Comparison of ENCODE assay signal across 11 cellular contexts in genomic region chr12:43883311-43883710, GRCh38. TPM values are rescaled to one million over a fixed set of nuclear protein-coding genes. Genes with fewer than 3 reads are reported as not detected.
A peak's percentile ranks its signal among the peaks of the same experiment; 100 is the strongest.
DNase-seq lines count a peak whose midpoint lies in the region; ATAC-seq and TF ChIP-seq lines count a peak whose summit lies in the region.
"Had no signal": no experiment of that assay in that cellular context is flagged by ENCODE, and none has a peak within 500 bp of the region (broad histone marks: within the 10 kb centered on the region; RNA-seq: fewer than 3 reads in every experiment).

No MANE protein-coding gene starts in this region.

- H3K79me2 ChIP-seq in osteoblast (ENCODE audit: insufficient read depth, low read length): no peaks in the 10 kb centered on the region
- no peaks in the 10 kb centered on the region for H3K79me2 ChIP-seq in PC-3 (ENCODE audit: low read length)

- CTCF ChIA-PET in PC-3 (lab: Charles Lee): interaction anchor here (0.6 to 2.0 kb wide), 2 partner anchors 105 to 107 kb away, joined by 6 to 21 read pairs; no protein-coding TSS in a partner anchor

- H3K4me2 ChIP-seq in osteoblast (ENCODE audit: insufficient read depth, low read length) (peak overlapping the region; percentile 10), PC-3 (ENCODE audit: low read length) (no peak overlapping the region)
- H3K4me2 ChIP-seq: BLaER1 treated with 17β-estradiol and CSF1 and Interleukin-3, amounts not matched to agents 10 nM and 100 nM had no signal

- H3K9me2 ChIP-seq in PC-3 (replicated peaks; ENCODE audit: low read length): no peaks in the 10 kb centered on the region

- H3K4me3 ChIP-seq in AG09309 (ENCODE audit: control insufficient read depth, low read depth, low read length): no peak overlapping the region
- no peak overlapping the region for H3K4me3 ChIP-seq in fibroblast of the aortic adventitia (ENCODE audit: low read depth, low read length)
- H3K4me3 ChIP-seq in osteoblast (ENCODE audit: insufficient read depth, low read length): no peak overlapping the region
- H3K4me3 ChIP-seq in H7 (ENCODE audit: insufficient read depth, low read depth, low read length): no peak overlapping the region
- no peak overlapping the region for H3K4me3 ChIP-seq in PC-3 (ENCODE audit: low read length)
- H3K4me3 ChIP-seq: BLaER1 treated with 17β-estradiol and CSF1 and Interleukin-3, amounts not matched to agents 10 nM and 100 nM; GM23248; HAP-1 had no signal

- DNase-seq in AG09309 (ENCODE audit: low read depth) (peak; percentile 46), fibroblast of the aortic adventitia (ENCODE audit: low read depth) (peak; percentile 68), osteoblast (ENCODE audit: insufficient read length, low spot score, missing footprints) (no peak), H7 (no peak), cardiac septum (ENCODE audit: low spot score) (no peak), PC-3 (no peak)

- POLR2A ChIA-PET in PC-3 (lab: Charles Lee; ENCODE audit: unreplicated experiment): no interaction called here

- no peak; the same call in 2 of the 3 replicates for ATAC-seq in SK-N-SH treated with all-trans-retinoic acid at 6 μM for 48 hours
- no peak for ATAC-seq in GM19035 (IDR thresholded peaks at IDR 0.05; ENCODE audit: unreplicated experiment)
- no peak for ATAC-seq in PC-3

- BruUV-seq in PC-3 (replicated peaks; lab: Mats Ljungman, UMichigan): no TSS peak

- H3K9me3 ChIP-seq in osteoblast (ENCODE audit: low read depth, low read length) (no peaks in the 10 kb centered on the region), PC-3 (ENCODE audit: low read length) (no peaks in the 10 kb centered on the region)
- H3K9me3 ChIP-seq: BLaER1 treated with 17β-estradiol and CSF1 and Interleukin-3, amounts not matched to agents 10 nM and 100 nM; HAP-1 had no signal

- H3F3A ChIP-seq in PC-3 (ENCODE audit: low read length, unreplicated experiment): no peaks in the 10 kb centered on the region

- no peaks in the 10 kb centered on the region for H3K27me3 ChIP-seq in osteoblast (ENCODE audit: insufficient read depth, low read length)
- H3K27me3 ChIP-seq in H7 (ENCODE audit: control insufficient read depth, insufficient read depth, low read length): no peaks in the 10 kb centered on the region
- H3K27me3 ChIP-seq in PC-3 (ENCODE audit: low read length): no peaks in the 10 kb centered on the region
- H3K27me3 ChIP-seq: BLaER1 treated with 17β-estradiol and CSF1 and Interleukin-3, amounts not matched to agents 10 nM and 100 nM had no signal

- intact Hi-C loops in cardiac septum (cut with DNase I) (loop anchor here (10.0 kb wide), 1 partner anchor 109 kb away; no protein-coding TSS in a partner anchor), PC-3 (cut with micrococcal nuclease) (loop anchor here (5.0 kb wide), 4 partner anchors 46 to 381 kb away; partner anchors contain the start of genes IRAK4, PUS7L and TMEM117)

- H3K36me3 ChIP-seq in osteoblast (ENCODE audit: insufficient read depth, low read length) (no peaks in the 10 kb centered on the region), H7 (replicated peaks; ENCODE audit: control insufficient read depth, insufficient read depth, low read length) (no peaks in the 10 kb centered on the region), PC-3 (ENCODE audit: low read depth, low read length) (no peaks in the 10 kb centered on the region)
- H3K36me3 ChIP-seq: BLaER1 treated with 17β-estradiol and CSF1 and Interleukin-3, amounts not matched to agents 10 nM and 100 nM; HAP-1 had no signal

- no peaks in the 10 kb centered on the region for H4K20me1 ChIP-seq in osteoblast (ENCODE audit: insufficient read depth, low read length)
- H4K20me1 ChIP-seq in PC-3 (ENCODE audit: low read length): no peaks in the 10 kb centered on the region
- H4K20me1 ChIP-seq: BLaER1 treated with 17β-estradiol and CSF1 and Interleukin-3, amounts not matched to agents 10 nM and 100 nM had no signal

- H3K9ac ChIP-seq in PC-3 (ENCODE audit: low read length): no peak overlapping the region
- H3K9ac ChIP-seq: BLaER1 treated with 17β-estradiol and CSF1 and Interleukin-3, amounts not matched to agents 10 nM and 100 nM; GM23248 had no signal

- H3K4me1 ChIP-seq in osteoblast (ENCODE audit: insufficient read depth, low read length): peaks cover 12% of the 10 kb centered on the region
- no peaks in the 10 kb centered on the region for H3K4me1 ChIP-seq in PC-3 (ENCODE audit: insufficient read depth, low read length)
- H3K4me1 ChIP-seq: HAP-1 had no signal

- no peak for TF ChIP-seq CTCF in AG09309 (IDR thresholded peaks at IDR 0.05; ENCODE audit: control insufficient read depth, insufficient read depth, low read depth, low read length, missing control alignments)
- no peak for TF ChIP-seq CTCF in fibroblast of the aortic adventitia (IDR thresholded peaks at IDR 0.05; ENCODE audit: insufficient read depth, low read length)
- no peak for TF ChIP-seq CTCF in osteoblast (IDR thresholded peaks at IDR 0.05; ENCODE audit: extremely low read depth, low read depth, low read length)
- no peak for TF ChIP-seq CTCF in PC-3 (conservative IDR thresholded peaks at IDR 0.05; ENCODE audit: low read depth, low read length)

- no peak overlapping the region for H2AFZ ChIP-seq in osteoblast (ENCODE audit: low read length)
- H2AFZ ChIP-seq in PC-3 (ENCODE audit: low read length): no peak overlapping the region
- H2AFZ ChIP-seq: GM23248 had no signal

- H3K27ac ChIP-seq in osteoblast (ENCODE audit: low read depth, low read length) (peak overlapping the region; percentile 47), PC-3 (ENCODE audit: low read length) (no peak overlapping the region)
- H3K27ac ChIP-seq: BLaER1 treated with 17β-estradiol and CSF1 and Interleukin-3, amounts not matched to agents 10 nM and 100 nM; GM23248 had no signal

TF ChIP-seq in SK-N-SH treated with all-trans-retinoic acid at 6 μM for 48 hours, 23 proteins besides CTCF, POLR2A, EP300 and RAD21 (continues in another document):
- TF ChIP-seq PATZ1 (CRISPR knock-in tag; IDR thresholded peaks at IDR 0.05; ENCODE audit: borderline replicate concordance) (peak; percentile 82), RARB (CRISPR knock-in tag; IDR thresholded peaks at IDR 0.05) (no peak), ARNTL (CRISPR knock-in tag; IDR thresholded peaks at IDR 0.05; ENCODE audit: borderline replicate concordance, low read depth) (no peak), CSDC2 (CRISPR knock-in tag; IDR thresholded peaks at IDR 0.05) (no peak), ZFP30 (CRISPR knock-in tag; IDR thresholded peaks at IDR 0.05) (no peak), SNAI2 (CRISPR knock-in tag; IDR thresholded peaks at IDR 0.05) (peak; percentile 88), ZNF8 (CRISPR knock-in tag; IDR thresholded peaks at IDR 0.05) (peak; percentile 24; the same call in 1 of the 2 replicates)
- TF ChIP-seq, protein P1, sequence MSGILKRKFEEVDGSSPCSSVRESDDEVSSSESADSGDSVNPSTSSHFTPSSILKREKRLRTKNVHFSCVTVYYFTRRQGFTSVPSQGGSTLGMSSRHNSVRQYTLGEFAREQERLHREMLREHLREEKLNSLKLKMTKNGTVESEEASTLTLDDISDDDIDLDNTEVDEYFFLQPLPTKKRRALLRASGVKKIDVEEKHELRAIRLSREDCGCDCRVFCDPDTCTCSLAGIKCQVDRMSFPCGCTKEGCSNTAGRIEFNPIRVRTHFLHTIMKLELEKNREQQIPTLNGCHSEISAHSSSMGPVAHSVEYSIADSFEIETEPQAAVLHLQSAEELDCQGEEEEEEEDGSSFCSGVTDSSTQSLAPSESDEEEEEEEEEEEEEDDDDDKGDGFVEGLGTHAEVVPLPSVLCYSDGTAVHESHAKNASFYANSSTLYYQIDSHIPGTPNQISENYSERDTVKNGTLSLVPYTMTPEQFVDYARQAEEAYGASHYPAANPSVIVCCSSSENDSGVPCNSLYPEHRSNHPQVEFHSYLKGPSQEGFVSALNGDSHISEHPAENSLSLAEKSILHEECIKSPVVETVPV (CRISPR knock-in tag; IDR thresholded peaks at IDR 0.05): peak; percentile 85
- TF ChIP-seq, protein P2, sequence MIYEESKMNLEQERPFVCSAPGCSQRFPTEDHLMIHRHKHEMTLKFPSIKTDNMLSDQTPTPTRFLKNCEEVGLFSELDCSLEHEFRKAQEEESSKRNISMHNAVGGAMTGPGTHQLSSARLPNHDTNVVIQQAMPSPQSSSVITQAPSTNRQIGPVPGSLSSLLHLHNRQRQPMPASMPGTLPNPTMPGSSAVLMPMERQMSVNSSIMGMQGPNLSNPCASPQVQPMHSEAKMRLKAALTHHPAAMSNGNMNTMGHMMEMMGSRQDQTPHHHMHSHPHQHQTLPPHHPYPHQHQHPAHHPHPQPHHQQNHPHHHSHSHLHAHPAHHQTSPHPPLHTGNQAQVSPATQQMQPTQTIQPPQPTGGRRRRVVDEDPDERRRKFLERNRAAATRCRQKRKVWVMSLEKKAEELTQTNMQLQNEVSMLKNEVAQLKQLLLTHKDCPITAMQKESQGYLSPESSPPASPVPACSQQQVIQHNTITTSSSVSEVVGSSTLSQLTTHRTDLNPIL (CRISPR knock-in tag; IDR thresholded peaks at IDR 0.05; ENCODE audit: low read depth): peak; percentile 95

RNA-seq across cellular contexts. Expression of gene TMEM117, which starts 47.4 kb away (rescaled TPM):
- total RNA-seq in fibroblast of the aortic adventitia (ENCODE audit: low replicate concordance): 9.9 and 13.0 TPM in 2 replicates
- total RNA-seq in osteoblast: 20.6 and 22.4 TPM in 2 replicates
- total RNA-seq in H7 (2014; rRNA removed; shearing (Covaris generic)): 0.52 and 0.90 TPM in 2 replicates
- total RNA-seq in cardiac septum: 7.5 TPM
- total RNA-seq in PC-3 (2014; rRNA removed): 7.9 and 9.0 TPM in 2 replicates

Comparison
In these comparisons a context has a peak if more than half of its experiments do, and no peak if none do; other contexts are left out.
1. DNase-seq: peak in AG09309 (single experiment) and fibroblast of the aortic adventitia (single experiment); none in osteoblast (single experiment), H7 (single experiment), cardiac septum (single experiment) and PC-3 (single experiment).